ENCODE assay signal across 27 cellular contexts in genomic region chr13:40442191-40442590, GRCh38.
A peak's percentile ranks its signal among the peaks of the same experiment; 100 is the strongest.
DNase-seq lines count a peak whose midpoint lies in the region; ATAC-seq and TF ChIP-seq lines count a peak whose summit lies in the region.
"Had no signal": no experiment of that assay in that cellular context is flagged by ENCODE, and none has a peak within 500 bp of the region (broad histone marks: within the 10 kb centered on the region; RNA-seq: fewer than 3 reads in every experiment).

No MANE protein-coding gene starts in this region.

- H3K36me3 ChIP-seq in left ventricle myocardium inferior (no peaks in the 10 kb centered on the region), sigmoid colon (no peaks in the 10 kb centered on the region)
- H3K36me3 ChIP-seq: brain microvascular endothelial cell, gastroesophageal sphincter had no signal

- WGBS in sigmoid colon, 2 donors: 91 to 96% methylated on average over 4 of the region's 4 CpGs

- H3K27me3 ChIP-seq in left ventricle myocardium inferior (ENCODE audit: low read depth) (no peaks in the 10 kb centered on the region), sigmoid colon (no peaks in the 10 kb centered on the region)
- H3K27me3 ChIP-seq: brain microvascular endothelial cell, gastroesophageal sphincter had no signal

- peaks cover 83% of the 10 kb centered on the region for H3K4me1 ChIP-seq in left ventricle myocardium inferior
- peaks cover 0 to 49% (median 46%) of the 10 kb centered on the region in 4 donors for H3K4me1 ChIP-seq in sigmoid colon

- H3K27me3 Mint-ChIP-seq in WTC11 (ENCODE audit: low read depth): no peaks in the 10 kb centered on the region
- H3K27me3 Mint-ChIP-seq: activated CD4-positive, alpha-beta T cell treated with anti-CD3 and anti-CD28 coated beads for 36 hours; B cell had no signal

- H3K9me3 ChIP-seq in left ventricle myocardium inferior (replicated peaks): peaks cover under 1% of the 10 kb centered on the region
- no peaks in the 10 kb centered on the region for H3K9me3 ChIP-seq in sigmoid colon
- H3K9me3 ChIP-seq: gastroesophageal sphincter had no signal

- H3K4me3 Mint-ChIP-seq in WTC11: no peak overlapping the region
- H3K4me3 Mint-ChIP-seq: activated CD4-positive, alpha-beta T cell treated with anti-CD3 and anti-CD28 coated beads for 36 hours; activated CD8-positive, alpha-beta T cell treated with anti-CD3 and anti-CD28 coated beads, Interleukin-2, amount 10 ng/mL, durations not matched to agents 7 days and 5 days; B cell; CD8-positive, alpha-beta memory T cell; neural crest cell; stimulated activated effector memory CD8-positive, alpha-beta T cell treated with anti-CD3 and anti-CD28 coated beads, Interleukin-12 subunit alpha, Interleukin-12 subunit beta, amount 100 ng/mL, for 72 hours had no signal

- no peak overlapping the region for H3K27ac Mint-ChIP-seq in WTC11
- H3K27ac Mint-ChIP-seq: activated CD4-positive, alpha-beta T cell treated with anti-CD3 and anti-CD28 coated beads for 36 hours; activated CD8-positive, alpha-beta T cell treated with anti-CD3 and anti-CD28 coated beads, Interleukin-2, amount 10 ng/mL, durations not matched to agents 7 days and 5 days; activated T-helper 2 cell treated with anti-CD3 and anti-CD28 coated beads, Interferon-gamma antibody, Interleukin-2, Interleukin-4, amounts not matched to agents 10 μg/mL and 5 μg/mL and 100 μg/mL, durations not matched to agents 14 hours and 24 hours and 36 hours; stimulated activated effector memory CD8-positive, alpha-beta T cell treated with anti-CD3 and anti-CD28 coated beads, Interleukin-12 subunit alpha, Interleukin-12 subunit beta, amount 100 ng/mL, for 72 hours had no signal

- intact Hi-C loops in left ventricle myocardium inferior (cut with micrococcal nuclease) (no loop called here), sigmoid colon (cut with DNase I) (loop anchor here (5.0 kb wide), 1 partner anchor 40 kb away; no protein-coding TSS in a partner anchor)

- TF ChIP-seq EP300 in sigmoid colon (IDR thresholded peaks at IDR 0.05): no peak

- POLR2A ChIA-PET in WTC11 (lab: Charles Lee): no interaction called here

- no peak for TF ChIP-seq POLR2A in sigmoid colon (IDR thresholded peaks at IDR 0.05)

- TF ChIP-seq CTCF in VCaP (conservative IDR thresholded peaks at IDR 0.05): no peak
- no peak for TF ChIP-seq CTCF in left ventricle myocardium inferior (IDR thresholded peaks at IDR 0.05; ENCODE audit: borderline replicate concordance)
- no peak for TF ChIP-seq CTCF in sigmoid colon (IDR thresholded peaks at IDR 0.05)
- no peak for TF ChIP-seq CTCF in WTC11 (IDR thresholded peaks at IDR 0.05)

- ATAC-seq in WTC11: no peak
- ATAC-seq: activated CD4-positive, alpha-beta T cell treated with anti-CD3 and anti-CD28 coated beads for 36 hours; activated CD8-positive, alpha-beta T cell treated with anti-CD3 and anti-CD28 coated beads, Interleukin-2, amount 10 ng/mL, durations not matched to agents 7 days and 5 days; gastroesophageal sphincter; stimulated activated effector memory CD8-positive, alpha-beta T cell treated with anti-CD3 and anti-CD28 coated beads, Interleukin-12 subunit alpha, Interleukin-12 subunit beta, amount 100 ng/mL, for 72 hours had no signal

- CTCF ChIA-PET in WTC11 (lab: Charles Lee): no interaction called here

- peaks cover 5% of the 10 kb centered on the region for H3K36me3 Mint-ChIP-seq in WTC11
- H3K36me3 Mint-ChIP-seq: stimulated activated effector memory CD8-positive, alpha-beta T cell treated with anti-CD3 and anti-CD28 coated beads, Interleukin-12 subunit alpha, Interleukin-12 subunit beta, amount 100 ng/mL, for 72 hours had no signal

- H3K27ac ChIP-seq in VCaP (peak overlapping the region; percentile 55), left ventricle myocardium inferior (replicated peaks) (peak overlapping the region; percentile 81), sigmoid colon (peak overlapping the region in 3 of 4 donors; percentile 76 to 82 (median 79))
- H3K27ac ChIP-seq: brain microvascular endothelial cell had no signal

- peaks cover 8% of the 10 kb centered on the region for H3K4me1 Mint-ChIP-seq in WTC11

- peak; percentile 15 for DNase-seq in DMS 273 treated with DMSO at 0.1 percent for 48 hours (lab: John Stamatoyannopoulos, UW)
- peak; percentile 54 for DNase-seq in left ventricle myocardium inferior
- no peak for DNase-seq in sigmoid colon
- no peak for DNase-seq in NOMO-1 treated with dmso at 0.1 percent for 144 hours (lab: John Stamatoyannopoulos, UW; ENCODE audit: unreplicated experiment)
- DNase-seq in DMS53 (lab: John Stamatoyannopoulos, UW): no peak
- DNase-seq in WTC11 (ENCODE audit: low spot score): no peak
- DNase-seq: activated CD4-positive, alpha-beta T cell treated with anti-CD3 and anti-CD28 coated beads for 36 hours; activated CD8-positive, alpha-beta T cell treated with anti-CD3 and anti-CD28 coated beads, Interleukin-2, amount 10 ng/mL, durations not matched to agents 7 days and 5 days; activated naive CD4-positive, alpha-beta T cell treated with anti-CD3 and anti-CD28 coated beads, Interleukin-2, amount 50 U/mL, for 16 hours; CD8-positive, alpha-beta memory T cell; H7; hypothalamus; KBM-7; NCI-H1092 treated with DMSO at 0.1 percent for 48 hours; NCI-H187; NCI-H510A; OCI-M1; posterior cingulate gyrus; stimulated activated CD4-positive, alpha-beta T cell treated with anti-CD3 and anti-CD28 coated beads, Interleukin-15, amount 100 ng/mL, for 24 hours; T-helper 2 cell had no signal

- peaks cover 11% of the 10 kb centered on the region for H3K9me3 Mint-ChIP-seq in WTC11
- H3K9me3 Mint-ChIP-seq: CD8-positive, alpha-beta memory T cell; neural crest cell; stimulated activated effector memory CD8-positive, alpha-beta T cell treated with anti-CD3 and anti-CD28 coated beads, Interleukin-12 subunit alpha, Interleukin-12 subunit beta, amount 100 ng/mL, for 72 hours had no signal

- H3K4me3 ChIP-seq in left ventricle myocardium inferior (no peak overlapping the region), sigmoid colon (no peak overlapping the region)
- H3K4me3 ChIP-seq: gastroesophageal sphincter had no signal

TF ChIP-seq in WTC11, 78 proteins besides CTCF, POLR2A, EP300 and RAD21:
- TF ChIP-seq NFE2L1 (CRISPR knock-in tag; IDR thresholded peaks at IDR 0.05) (no peak), CREB1 (CRISPR knock-in tag; IDR thresholded peaks at IDR 0.05) (no peak), ZNF317 (CRISPR knock-in tag; IDR thresholded peaks at IDR 0.05; ENCODE audit: borderline replicate concordance, low read depth) (no peak), RORB (CRISPR knock-in tag; IDR thresholded peaks at IDR 0.05) (no peak), EMX1 (CRISPR knock-in tag; IDR thresholded peaks at IDR 0.05) (no peak), ZSCAN18 (CRISPR knock-in tag; IDR thresholded peaks at IDR 0.05) (no peak), JUN (CRISPR knock-in tag; IDR thresholded peaks at IDR 0.05) (no peak)

Comparison
In these comparisons a context has a peak if more than half of its experiments do, and no peak if none do; other contexts are left out.
1. DNase-seq: peak in DMS 273 treated with DMSO at 0.1 percent for 48 hours (single experiment) and left ventricle myocardium inferior (single experiment); none in sigmoid colon (single experiment), NOMO-1 treated with dmso at 0.1 percent for 144 hours (single experiment), DMS53 (single experiment) and WTC11 (single experiment).
2. Peak in every context shown above with its lines, with median percentiles within 50 percentile points of each other: H3K27ac ChIP-seq.